In genomic region chr4:183416878-183417277, GRCh38 we compare ENCODE assay signal across 15 cellular contexts.
"Had no signal": no experiment of that assay in that cellular context is flagged by ENCODE, and none has a peak within 500 bp of the region (broad histone marks: within the 10 kb centered on the region; RNA-seq: fewer than 3 reads in every experiment).

No MANE protein-coding gene starts in this region.

- H3K4me3 ChIP-seq: adrenal gland, hepatocyte, sigmoid colon, spleen had no signal

- H3K79me2 ChIP-seq: hepatocyte had no signal

- H3K36me3 ChIP-seq: adrenal gland, sigmoid colon, spleen had no signal

- ATAC-seq: activated naive CD4-positive, alpha-beta T cell treated with anti-CD3 and anti-CD28 coated beads, Interleukin-2, amount 50 U/mL, for 72 hours; esophagus mucosa; natural killer cell had no signal

- H3K4me2 ChIP-seq: hepatocyte had no signal

- DNase-seq: activated CD4-positive, alpha-beta T cell treated with anti-CD3 and anti-CD28 coated beads, Interleukin-2, amount 50 U/mL, for 4 hours; activated gamma-delta T cell treated with Interleukin-2 at 50 U/mL for 16 hours; adrenal gland; cerebellar nuclear complex; effector CD4-positive, alpha-beta T cell; mesenchymal stem cell; natural killer cell; occipital lobe; sigmoid colon; spleen; stimulated activated CD4-positive, alpha-beta T cell treated with anti-CD3 and anti-CD28 coated beads, Interleukin-4, amount 100 ng/mL, for 4 hours; stimulated activated naive CD4-positive, alpha-beta T cell had no signal

- H3K27me3 ChIP-seq: adrenal gland, hepatocyte, sigmoid colon, spleen had no signal

- H3K9me3 ChIP-seq: adrenal gland, sigmoid colon, spleen had no signal

- H2AFZ ChIP-seq: hepatocyte had no signal

- H3K4me1 ChIP-seq: adrenal gland, sigmoid colon, spleen had no signal

- H3K27ac ChIP-seq: adrenal gland, hepatocyte, sigmoid colon, spleen had no signal
